In the genomic region with DNA sequence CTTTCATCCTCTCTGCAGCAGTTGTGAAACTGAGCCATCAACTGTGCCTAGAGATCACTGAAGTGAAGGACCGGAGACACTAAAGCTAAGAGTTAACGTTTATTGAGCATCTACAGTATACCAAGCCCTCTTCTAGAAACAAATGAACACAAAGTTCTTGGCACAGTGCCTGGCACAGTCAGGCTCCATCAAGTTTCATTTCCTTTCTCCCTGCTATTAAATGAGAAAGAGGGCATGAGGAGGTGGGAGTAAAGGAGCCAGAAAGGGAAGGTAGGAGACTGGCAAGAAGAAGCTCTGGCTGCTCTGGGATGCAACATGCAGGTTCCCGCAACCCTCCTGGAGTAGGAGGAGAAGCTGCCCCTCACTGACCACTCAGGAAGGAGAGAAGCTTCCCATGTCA, we compare ENCODE assay signal across 1 cellular context.
TF ChIP-seq lines count a peak whose summit lies in the region.

No MANE protein-coding gene starts in this region.

TF ChIP-seq in HepG2, 621 proteins besides CTCF, POLR2A, EP300 and RAD21:
- TF ChIP-seq NFIC (IDR thresholded peaks at IDR 0.05; ENCODE audit: low read length) (no peak), ZNF883 (CRISPR knock-in tag; IDR thresholded peaks at IDR 0.05; ENCODE audit: not compliant biosample characterization) (no peak), ISL2 (CRISPR knock-in tag; IDR thresholded peaks at IDR 0.05) (no peak), FOXK1 (CRISPR knock-in tag; IDR thresholded peaks at IDR 0.05; ENCODE audit: borderline replicate concordance, low read depth) (no peak), MAFG (CRISPR knock-in tag; IDR thresholded peaks at IDR 0.05) (no peak), ZNF709 (CRISPR knock-in tag; IDR thresholded peaks at IDR 0.05) (no peak), ZNF20 (CRISPR knock-in tag; IDR thresholded peaks at IDR 0.05) (no peak), ZNF792 (CRISPR knock-in tag; IDR thresholded peaks at IDR 0.05) (no peak), ZSCAN29 (CRISPR knock-in tag; conservative IDR thresholded peaks at IDR 0.05) (no peak), RORA (CRISPR knock-in tag; IDR thresholded peaks at IDR 0.05) (no peak), ZNF329 (CRISPR knock-in tag; IDR thresholded peaks at IDR 0.05; ENCODE audit: low read depth) (no peak)
- TF ChIP-seq, protein P1, sequence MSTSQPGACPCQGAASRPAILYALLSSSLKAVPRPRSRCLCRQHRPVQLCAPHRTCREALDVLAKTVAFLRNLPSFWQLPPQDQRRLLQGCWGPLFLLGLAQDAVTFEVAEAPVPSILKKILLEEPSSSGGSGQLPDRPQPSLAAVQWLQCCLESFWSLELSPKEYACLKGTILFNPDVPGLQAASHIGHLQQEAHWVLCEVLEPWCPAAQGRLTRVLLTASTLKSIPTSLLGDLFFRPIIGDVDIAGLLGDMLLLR (CRISPR knock-in tag; IDR thresholded peaks at IDR 0.05), result no peak
- TF ChIP-seq, protein P2, sequence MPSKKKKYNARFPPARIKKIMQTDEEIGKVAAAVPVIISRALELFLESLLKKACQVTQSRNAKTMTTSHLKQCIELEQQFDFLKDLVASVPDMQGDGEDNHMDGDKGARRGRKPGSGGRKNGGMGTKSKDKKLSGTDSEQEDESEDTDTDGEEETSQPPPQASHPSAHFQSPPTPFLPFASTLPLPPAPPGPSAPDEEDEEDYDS (CRISPR knock-in tag; IDR thresholded peaks at IDR 0.05), result no peak
- TF ChIP-seq, protein P3, sequence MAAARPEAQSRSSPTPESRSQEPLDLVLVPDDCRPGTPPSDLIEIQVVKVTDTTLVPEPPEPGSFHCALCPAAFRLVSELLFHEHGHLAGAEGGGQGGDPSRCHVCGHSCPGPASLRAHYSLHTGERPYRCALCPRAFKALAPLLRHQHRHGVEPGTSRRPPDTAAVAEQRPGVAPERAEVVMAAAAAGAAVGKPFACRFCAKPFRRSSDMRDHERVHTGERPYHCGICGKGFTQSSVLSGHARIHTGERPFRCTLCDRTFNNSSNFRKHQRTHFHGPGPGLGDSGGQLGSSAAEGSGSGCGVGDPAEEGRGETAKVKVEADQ (CRISPR knock-in tag; IDR thresholded peaks at IDR 0.05; ENCODE audit: borderline replicate concordance), result no peak
- TF ChIP-seq, protein P4, sequence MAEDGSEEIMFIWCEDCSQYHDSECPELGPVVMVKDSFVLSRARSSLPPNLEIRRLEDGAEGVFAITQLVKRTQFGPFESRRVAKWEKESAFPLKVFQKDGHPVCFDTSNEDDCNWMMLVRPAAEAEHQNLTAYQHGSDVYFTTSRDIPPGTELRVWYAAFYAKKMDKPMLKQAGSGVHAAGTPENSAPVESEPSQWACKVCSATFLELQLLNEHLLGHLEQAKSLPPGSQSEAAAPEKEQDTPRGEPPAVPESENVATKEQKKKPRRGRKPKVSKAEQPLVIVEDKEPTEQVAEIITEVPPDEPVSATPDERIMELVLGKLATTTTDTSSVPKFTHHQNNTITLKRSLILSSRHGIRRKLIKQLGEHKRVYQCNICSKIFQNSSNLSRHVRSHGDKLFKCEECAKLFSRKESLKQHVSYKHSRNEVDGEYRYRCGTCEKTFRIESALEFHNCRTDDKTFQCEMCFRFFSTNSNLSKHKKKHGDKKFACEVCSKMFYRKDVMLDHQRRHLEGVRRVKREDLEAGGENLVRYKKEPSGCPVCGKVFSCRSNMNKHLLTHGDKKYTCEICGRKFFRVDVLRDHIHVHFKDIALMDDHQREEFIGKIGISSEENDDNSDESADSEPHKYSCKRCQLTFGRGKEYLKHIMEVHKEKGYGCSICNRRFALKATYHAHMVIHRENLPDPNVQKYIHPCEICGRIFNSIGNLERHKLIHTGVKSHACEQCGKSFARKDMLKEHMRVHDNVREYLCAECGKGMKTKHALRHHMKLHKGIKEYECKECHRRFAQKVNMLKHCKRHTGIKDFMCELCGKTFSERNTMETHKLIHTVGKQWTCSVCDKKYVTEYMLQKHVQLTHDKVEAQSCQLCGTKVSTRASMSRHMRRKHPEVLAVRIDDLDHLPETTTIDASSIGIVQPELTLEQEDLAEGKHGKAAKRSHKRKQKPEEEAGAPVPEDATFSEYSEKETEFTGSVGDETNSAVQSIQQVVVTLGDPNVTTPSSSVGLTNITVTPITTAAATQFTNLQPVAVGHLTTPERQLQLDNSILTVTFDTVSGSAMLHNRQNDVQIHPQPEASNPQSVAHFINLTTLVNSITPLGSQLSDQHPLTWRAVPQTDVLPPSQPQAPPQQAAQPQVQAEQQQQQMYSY (CRISPR knock-in tag; IDR thresholded peaks at IDR 0.05), result no peak
- TF ChIP-seq, protein P5, sequence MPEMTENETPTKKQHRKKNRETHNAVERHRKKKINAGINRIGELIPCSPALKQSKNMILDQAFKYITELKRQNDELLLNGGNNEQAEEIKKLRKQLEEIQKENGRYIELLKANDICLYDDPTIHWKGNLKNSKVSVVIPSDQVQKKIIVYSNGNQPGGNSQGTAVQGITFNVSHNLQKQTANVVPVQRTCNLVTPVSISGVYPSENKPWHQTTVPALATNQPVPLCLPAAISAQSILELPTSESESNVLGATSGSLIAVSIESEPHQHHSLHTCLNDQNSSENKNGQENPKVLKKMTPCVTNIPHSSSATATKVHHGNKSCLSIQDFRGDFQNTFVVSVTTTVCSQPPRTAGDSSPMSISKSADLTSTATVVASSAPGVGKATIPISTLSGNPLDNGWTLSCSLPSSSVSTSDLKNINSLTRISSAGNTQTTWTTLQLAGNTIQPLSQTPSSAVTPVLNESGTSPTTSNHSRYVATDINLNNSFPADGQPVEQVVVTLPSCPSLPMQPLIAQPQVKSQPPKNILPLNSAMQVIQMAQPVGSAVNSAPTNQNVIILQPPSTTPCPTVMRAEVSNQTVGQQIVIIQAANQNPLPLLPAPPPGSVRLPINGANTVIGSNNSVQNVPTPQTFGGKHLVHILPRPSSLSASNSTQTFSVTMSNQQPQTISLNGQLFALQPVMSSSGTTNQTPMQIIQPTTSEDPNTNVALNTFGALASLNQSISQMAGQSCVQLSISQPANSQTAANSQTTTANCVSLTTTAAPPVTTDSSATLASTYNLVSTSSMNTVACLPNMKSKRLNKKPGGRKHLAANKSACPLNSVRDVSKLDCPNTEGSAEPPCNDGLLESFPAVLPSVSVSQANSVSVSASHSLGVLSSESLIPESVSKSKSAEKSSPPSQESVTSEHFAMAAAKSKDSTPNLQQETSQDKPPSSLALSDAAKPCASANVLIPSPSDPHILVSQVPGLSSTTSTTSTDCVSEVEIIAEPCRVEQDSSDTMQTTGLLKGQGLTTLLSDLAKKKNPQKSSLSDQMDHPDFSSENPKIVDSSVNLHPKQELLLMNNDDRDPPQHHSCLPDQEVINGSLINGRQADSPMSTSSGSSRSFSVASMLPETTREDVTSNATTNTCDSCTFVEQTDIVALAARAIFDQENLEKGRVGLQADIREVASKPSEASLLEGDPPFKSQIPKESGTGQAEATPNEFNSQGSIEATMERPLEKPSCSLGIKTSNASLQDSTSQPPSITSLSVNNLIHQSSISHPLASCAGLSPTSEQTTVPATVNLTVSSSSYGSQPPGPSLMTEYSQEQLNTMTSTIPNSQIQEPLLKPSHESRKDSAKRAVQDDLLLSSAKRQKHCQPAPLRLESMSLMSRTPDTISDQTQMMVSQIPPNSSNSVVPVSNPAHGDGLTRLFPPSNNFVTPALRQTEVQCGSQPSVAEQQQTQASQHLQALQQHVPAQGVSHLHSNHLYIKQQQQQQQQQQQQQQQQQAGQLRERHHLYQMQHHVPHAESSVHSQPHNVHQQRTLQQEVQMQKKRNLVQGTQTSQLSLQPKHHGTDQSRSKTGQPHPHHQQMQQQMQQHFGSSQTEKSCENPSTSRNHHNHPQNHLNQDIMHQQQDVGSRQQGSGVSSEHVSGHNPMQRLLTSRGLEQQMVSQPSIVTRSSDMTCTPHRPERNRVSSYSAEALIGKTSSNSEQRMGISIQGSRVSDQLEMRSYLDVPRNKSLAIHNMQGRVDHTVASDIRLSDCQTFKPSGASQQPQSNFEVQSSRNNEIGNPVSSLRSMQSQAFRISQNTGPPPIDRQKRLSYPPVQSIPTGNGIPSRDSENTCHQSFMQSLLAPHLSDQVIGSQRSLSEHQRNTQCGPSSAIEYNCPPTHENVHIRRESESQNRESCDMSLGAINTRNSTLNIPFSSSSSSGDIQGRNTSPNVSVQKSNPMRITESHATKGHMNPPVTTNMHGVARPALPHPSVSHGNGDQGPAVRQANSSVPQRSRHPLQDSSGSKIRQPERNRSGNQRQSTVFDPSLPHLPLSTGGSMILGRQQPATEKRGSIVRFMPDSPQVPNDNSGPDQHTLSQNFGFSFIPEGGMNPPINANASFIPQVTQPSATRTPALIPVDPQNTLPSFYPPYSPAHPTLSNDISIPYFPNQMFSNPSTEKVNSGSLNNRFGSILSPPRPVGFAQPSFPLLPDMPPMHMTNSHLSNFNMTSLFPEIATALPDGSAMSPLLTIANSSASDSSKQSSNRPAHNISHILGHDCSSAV (CRISPR knock-in tag; IDR thresholded peaks at IDR 0.05; ENCODE audit: borderline replicate concordance), result no peak
